Comparison of ENCODE assay signal across 36 cellular contexts in genomic region chr12:111277570-111277969, GRCh38.
"Had no signal": no experiment of that assay in that cellular context is flagged by ENCODE, and none has a peak within 500 bp of the region (broad histone marks: within the 10 kb centered on the region; RNA-seq: fewer than 3 reads in every experiment).

No MANE protein-coding gene starts in this region.

- H3K4me2 ChIP-seq: PC-9 had no signal

- H3K36me3 ChIP-seq: brain microvascular endothelial cell, WERI-Rb-1 had no signal

- H3K27ac ChIP-seq: brain microvascular endothelial cell, PC-9, RWPE1, WERI-Rb-1 had no signal

- FAIRE-seq: RCC 7860 had no signal

- DNase-seq: activated CD4-positive, alpha-beta memory T cell treated with anti-CD3 and anti-CD28 coated beads, Interleukin-2, amount 10 ng/mL, durations not matched to agents 7 days and 5 days; activated CD4-positive, alpha-beta T cell treated with anti-CD3 and anti-CD28 coated beads for 1 hour; activated CD4-positive, alpha-beta T cell treated with anti-CD3 and anti-CD28 coated beads for 48 hours; activated CD4-positive, CD25-positive, alpha-beta regulatory T cell; activated CD8-positive, alpha-beta memory T cell treated with anti-CD3 and anti-CD28 coated beads for 24 hours; activated CD8-positive, alpha-beta memory T cell treated with anti-CD3 and anti-CD28 coated beads, Interleukin-2, amount 10 ng/mL, durations not matched to agents 7 days and 5 days; activated CD8-positive, alpha-beta memory T cell treated with anti-CD3 and anti-CD28 coated beads, Interleukin-2, amount 50 U/mL, for 48 hours; activated effector memory CD4-positive, alpha-beta T cell treated with Interleukin-2 at 50 U/mL for 16 hours; activated naive CD4-positive, alpha-beta T cell treated with anti-CD3 and anti-CD28 coated beads, Interleukin-2, amount 10 ng/mL, durations not matched to agents 7 days and 5 days; activated naive CD8-positive, alpha-beta T cell treated with anti-CD3 and anti-CD28 coated beads, Interleukin-2, amount 50 U/mL, for 24 hours; activated T-cell treated with anti-CD3 and anti-CD28 coated beads, Interleukin-2, amount 50 U/mL, for 48 hours; anterior cingulate cortex; brain microvascular endothelial cell; central memory CD4-positive, alpha-beta T cell; MM.1S; MV-4-11; NCI-H1092; NCI-H1436 treated with DMSO at 0.1 percent for 48 hours; NCI-H1694 treated with DMSO at 0.1 percent for 48 hours; NCI-H2029; NCI-H345; NCI-H510A; NCI-H526; NCI-H748 treated with DMSO at 0.1 percent for 48 hours; NK-92 treated with Interleukin-12 subunit alpha and Interleukin-12 subunit beta, amount 100 ng/mL, for 24 hours; PC-9; SIG-M5; SW 1271; T-helper 1 cell; T-helper 2 cell; T-helper 9 cell; WERI-Rb-1 had no signal

- H3K4me3 ChIP-seq: PC-9 had no signal

- ATAC-seq: activated CD8-positive, alpha-beta memory T cell treated with anti-CD3 and anti-CD28 coated beads, Interleukin-2, amount 10 ng/mL, durations not matched to agents 7 days and 5 days; activated naive CD8-positive, alpha-beta T cell treated with anti-CD3 and anti-CD28 coated beads, Interleukin-2, amount 50 U/mL, for 24 hours; Right ventricle myocardium inferior; SK-N-SH treated with all-trans-retinoic acid at 6 μM for 48 hours had no signal

- H3K27me3 ChIP-seq: brain microvascular endothelial cell had no signal
